Comparison of ENCODE assay signal across 8 cellular contexts in genomic region chr11:118565062-118565461, GRCh38. TPM values are rescaled to one million over a fixed set of nuclear protein-coding genes. Genes with fewer than 3 reads are reported as not detected.
DNase-seq lines count a peak whose midpoint lies in the region; ATAC-seq and TF ChIP-seq lines count a peak whose summit lies in the region.

No MANE protein-coding gene starts in this region.

- H3K27me3 ChIP-seq in cardiac muscle cell, result no peaks in the 10 kb centered on the region
- H3K27me3 ChIP-seq in skeletal muscle satellite cell (ENCODE audit: control insufficient read depth, insufficient read depth, low read length), result no peaks in the 10 kb centered on the region

- H3K9ac ChIP-seq in skeletal muscle satellite cell (ENCODE audit: low read depth, low read length), result peak overlapping the region; percentile 43

- no peak overlapping the region for H3K27ac ChIP-seq in cardiac muscle cell

- no peaks in the 10 kb centered on the region for H3K27me3 Mint-ChIP-seq in activated B cell treated with CpG ODN at 0.5 μM for 24 hours

- peaks cover 3% of the 10 kb centered on the region for H3K4me1 ChIP-seq in cardiac muscle cell (ENCODE audit: low read depth)
- H3K4me1 ChIP-seq in skeletal muscle satellite cell (ENCODE audit: control insufficient read depth, insufficient read depth, low read length), result peaks cover 6% of the 10 kb centered on the region

- H3K9me3 ChIP-seq in cardiac muscle cell (ENCODE audit: low read depth) (no peaks in the 10 kb centered on the region), skeletal muscle satellite cell (replicated peaks; ENCODE audit: low read length) (no peaks in the 10 kb centered on the region)

- peak overlapping the region; percentile 20 for H3K27ac Mint-ChIP-seq in activated B cell treated with CpG ODN at 0.5 μM for 24 hours

- DNase-seq in GM03348 (ENCODE audit: low spot score) (peak; percentile 64), activated B cell treated with CpG ODN at 0.5 μM for 24 hours (no peak), cardiac muscle cell (ENCODE audit: low read depth in 1 of 2, low spot score in 1 of 2) (peak in 1 of 2 donors; percentile 44), NCI-H1105 (lab: John Stamatoyannopoulos, UW) (no peak), UCSD-AML1 (lab: John Stamatoyannopoulos, UW; ENCODE audit: unreplicated experiment) (no peak), retina (no peak)

- peaks cover 10% of the 10 kb centered on the region for H3K36me3 Mint-ChIP-seq in activated B cell treated with CpG ODN at 0.5 μM for 24 hours (ENCODE audit: low read depth)

- POLR2A ChIA-PET in activated B cell treated with CpG ODN at 0.5 μM for 24 hours (lab: Charles Lee), result no interaction called here

- peak overlapping the region; percentile 88 for H3K4me2 ChIP-seq in skeletal muscle satellite cell (ENCODE audit: low read length)

- ATAC-seq in activated B cell treated with CpG ODN at 0.5 μM for 24 hours (ENCODE audit: low read depth) (no peak), GM18867 (IDR thresholded peaks at IDR 0.05; ENCODE audit: unreplicated experiment) (no peak)

- no peaks in the 10 kb centered on the region for H3K9me3 Mint-ChIP-seq in activated B cell treated with CpG ODN at 0.5 μM for 24 hours

- CTCF ChIA-PET in activated B cell treated with CpG ODN at 0.5 μM for 24 hours (lab: Charles Lee), result no interaction called here

- peaks cover 10% of the 10 kb centered on the region for H3K4me1 Mint-ChIP-seq in activated B cell treated with CpG ODN at 0.5 μM for 24 hours

- no peaks in the 10 kb centered on the region for H3K36me3 ChIP-seq in cardiac muscle cell
- H3K36me3 ChIP-seq in skeletal muscle satellite cell (ENCODE audit: insufficient read depth, low read length), result no peaks in the 10 kb centered on the region

- intact Hi-C loops in activated B cell treated with CpG ODN at 0.5 μM for 24 hours (cut with micrococcal nuclease), result loop anchor here (5.0 kb wide), 2 partner anchors 368 to 418 kb away; no protein-coding TSS in a partner anchor

- H3K4me3 Mint-ChIP-seq in activated B cell treated with CpG ODN at 0.5 μM for 24 hours, result peak overlapping the region; percentile 68

- peak overlapping the region; percentile 52 for H3K4me3 ChIP-seq in cardiac muscle cell
- H3K4me3 ChIP-seq in skeletal muscle satellite cell (ENCODE audit: low read length), result peak overlapping the region; percentile 74

- TF ChIP-seq CTCF in activated B cell treated with CpG ODN at 0.5 μM for 24 hours (IDR thresholded peaks at IDR 0.05) (no peak), cardiac muscle cell (IDR thresholded peaks at IDR 0.05; ENCODE audit: low read depth, low read length) (no peak)

RNA-seq across cellular contexts. Expression of gene IFT46, which starts 0.7 kb away (rescaled TPM):
- 13.8 and 13.9 TPM in 2 replicates for total RNA-seq in activated B cell treated with CpG ODN at 0.5 μM for 24 hours
- 22.0 and 25.2 TPM in 2 replicates for total RNA-seq in cardiac muscle cell
- 24.5 and 24.8 TPM in 2 replicates for polyA plus RNA-seq in cardiac muscle cell
- 31.2 and 40.6 TPM in 2 replicates for total RNA-seq in skeletal muscle satellite cell (2012; rRNA removed)

RNA-seq across cellular contexts. Expression of gene ARCN1, which starts 7.1 kb away (rescaled TPM):
- total RNA-seq in activated B cell treated with CpG ODN at 0.5 μM for 24 hours, result 91.3 and 94.7 TPM in 2 replicates
- total RNA-seq in cardiac muscle cell, result 77.6 and 94.3 TPM in 2 replicates
- polyA plus RNA-seq in cardiac muscle cell, result 117 and 124 TPM in 2 replicates
- 161 and 162 TPM in 2 replicates for total RNA-seq in skeletal muscle satellite cell (2012; rRNA removed)

RNA-seq across cellular contexts. Expression of gene TMEM25, which starts 34.1 kb away (rescaled TPM):
- total RNA-seq in activated B cell treated with CpG ODN at 0.5 μM for 24 hours (9.4 and 12.5 TPM in 2 replicates), cardiac muscle cell (50.0 and 51.3 TPM in 2 replicates)
- polyA plus RNA-seq in cardiac muscle cell, result 34.9 and 41.1 TPM in 2 replicates
- total RNA-seq in skeletal muscle satellite cell (2012; rRNA removed), result 3.9 and 4.6 TPM in 2 replicates

RNA-seq across cellular contexts. Expression of gene TTC36, which starts 37.8 kb away (rescaled TPM):
- total RNA-seq in activated B cell treated with CpG ODN at 0.5 μM for 24 hours, result 0.32 and 0.44 TPM in 2 replicates
- total RNA-seq in cardiac muscle cell, result 8.2 and 11.3 TPM in 2 replicates
- 4.6 and 5.6 TPM in 2 replicates for polyA plus RNA-seq in cardiac muscle cell
- total RNA-seq in skeletal muscle satellite cell (2012; rRNA removed), result not detected in 2 replicates

RNA-seq across cellular contexts. Expression of gene PHLDB1, which starts 42.4 kb away (rescaled TPM):
- 1.3 and 2.6 TPM in 2 replicates for total RNA-seq in activated B cell treated with CpG ODN at 0.5 μM for 24 hours
- 95.7 and 126 TPM in 2 replicates for total RNA-seq in cardiac muscle cell
- polyA plus RNA-seq in cardiac muscle cell, result 56.7 and 60.2 TPM in 2 replicates
- total RNA-seq in skeletal muscle satellite cell (2012; rRNA removed), result 107 and 124 TPM in 2 replicates
